ENCODE assay signal across 11 cellular contexts in genomic region chr17:561118-561517, GRCh38.
DNase-seq lines count a peak whose midpoint lies in the region; ATAC-seq and TF ChIP-seq lines count a peak whose summit lies in the region.
"Had no signal": no experiment of that assay in that cellular context is flagged by ENCODE, and none has a peak within 500 bp of the region (broad histone marks: within the 10 kb centered on the region; RNA-seq: fewer than 3 reads in every experiment).

No MANE protein-coding gene starts in this region.

- peaks cover 16% of the 10 kb centered on the region for H3K36me3 ChIP-seq in osteoblast (ENCODE audit: insufficient read depth, low read length)

- no peak overlapping the region for H3K4me3 ChIP-seq in osteoblast (ENCODE audit: insufficient read depth, low read length)

- no peaks in the 10 kb centered on the region for H3K9me3 ChIP-seq in osteoblast (ENCODE audit: low read depth, low read length)

- H2AFZ ChIP-seq in osteoblast (ENCODE audit: low read length), result no peak overlapping the region

- no peak for TF ChIP-seq CTCF in osteoblast (IDR thresholded peaks at IDR 0.05; ENCODE audit: extremely low read depth, low read depth, low read length)

- no peaks in the 10 kb centered on the region for H3K79me2 ChIP-seq in osteoblast (ENCODE audit: insufficient read depth, low read length)

- ATAC-seq in GM18505 (IDR thresholded peaks at IDR 0.05; ENCODE audit: unreplicated experiment) (no peak), HG02678 (IDR thresholded peaks at IDR 0.05; ENCODE audit: unreplicated experiment) (no peak), GM18519 (IDR thresholded peaks at IDR 0.05; ENCODE audit: low FRiP score, unreplicated experiment) (no peak), GM19328 (IDR thresholded peaks at IDR 0.05; ENCODE audit: unreplicated experiment) (no peak)

- peak overlapping the region; percentile 45 for H3K4me2 ChIP-seq in osteoblast (ENCODE audit: insufficient read depth, low read length)

- no peaks in the 10 kb centered on the region for H3K27me3 ChIP-seq in osteoblast (ENCODE audit: insufficient read depth, low read length)

- peaks cover 36% of the 10 kb centered on the region for H3K4me1 ChIP-seq in osteoblast (ENCODE audit: insufficient read depth, low read length)

- DNase-seq in CD1c-positive myeloid dendritic cell (ENCODE audit: extremely low spot score) (peak; percentile 72), HT1080 (ENCODE audit: low read depth) (peak; percentile 47), caudate nucleus (lab: John Stamatoyannopoulos, UW) (peak in 30 of 61 donors; percentile 2 to 80 (median 32)), osteoblast (ENCODE audit: insufficient read length, low spot score, missing footprints) (peak; percentile 92)
- DNase-seq: DMS53, NCI-H526, T-helper 9 cell had no signal

- H4K20me1 ChIP-seq in osteoblast (ENCODE audit: insufficient read depth, low read length), result peaks cover 15% of the 10 kb centered on the region

- no peak for TF ChIP-seq POLR2A in GM18505 (IDR thresholded peaks at IDR 0.05; ENCODE audit: borderline replicate concordance, extremely low read depth, insufficient read depth, insufficient read length)

- H3K27ac ChIP-seq in caudate nucleus (ENCODE audit: low read depth, low read length), result peak overlapping the region; percentile 77
- H3K27ac ChIP-seq in osteoblast (ENCODE audit: low read depth, low read length), result peak overlapping the region; percentile 94
